Comparison of ENCODE assay signal across 19 cellular contexts in genomic region chr5:96854067-96854466, GRCh38. TPM values are rescaled to one million over a fixed set of nuclear protein-coding genes. Genes with fewer than 3 reads are reported as not detected.
"Had no signal": no experiment of that assay in that cellular context is flagged by ENCODE, and none has a peak within 500 bp of the region (broad histone marks: within the 10 kb centered on the region; RNA-seq: fewer than 3 reads in every experiment).

No MANE protein-coding gene starts in this region.

- H3K36me3 ChIP-seq: heart left ventricle, suprapubic skin, tibial artery, upper lobe of right lung had no signal

- DNase-seq: effector CD4-positive, alpha-beta T cell; endodermal cell; erythroblast; heart left ventricle; hippocampal formation; kidney glomerular epithelial cell; naive thymus-derived CD4-positive, alpha-beta T cell; nephron progenitor cell; psoas muscle; retina; stimulated activated CD4-positive, alpha-beta T cell treated with anti-CD3 and anti-CD28 coated beads, Interleukin-2, amount 100 ng/mL, for 24 hours; stimulated activated naive CD4-positive, alpha-beta T cell; tibial artery; upper lobe of right lung had no signal

- FAIRE-seq: endothelial cell of umbilical vein, frontal cortex had no signal

- ATAC-seq: heart left ventricle; naive thymus-derived CD4-positive, alpha-beta T cell; psoas muscle; sciatic nerve; upper lobe of right lung had no signal

- H3K4me1 ChIP-seq: heart left ventricle, suprapubic skin, tibial artery, upper lobe of right lung had no signal

- H3K27me3 ChIP-seq: heart left ventricle, suprapubic skin, tibial artery, upper lobe of right lung had no signal

- H3K27ac ChIP-seq: coronary artery, heart left ventricle, psoas muscle, suprapubic skin, tibial artery, upper lobe of right lung had no signal

- H3K4me3 ChIP-seq: coronary artery, heart left ventricle, psoas muscle, suprapubic skin, tibial artery, upper lobe of right lung had no signal

- H3K9me3 ChIP-seq: psoas muscle, suprapubic skin, upper lobe of right lung had no signal

RNA-seq across cellular contexts. Expression of gene ERAP2, which starts 22.2 kb away (rescaled TPM):
- total RNA-seq: endodermal cell had no signal
